27 cellular contexts compared by ENCODE assay signal in the genomic region with DNA sequence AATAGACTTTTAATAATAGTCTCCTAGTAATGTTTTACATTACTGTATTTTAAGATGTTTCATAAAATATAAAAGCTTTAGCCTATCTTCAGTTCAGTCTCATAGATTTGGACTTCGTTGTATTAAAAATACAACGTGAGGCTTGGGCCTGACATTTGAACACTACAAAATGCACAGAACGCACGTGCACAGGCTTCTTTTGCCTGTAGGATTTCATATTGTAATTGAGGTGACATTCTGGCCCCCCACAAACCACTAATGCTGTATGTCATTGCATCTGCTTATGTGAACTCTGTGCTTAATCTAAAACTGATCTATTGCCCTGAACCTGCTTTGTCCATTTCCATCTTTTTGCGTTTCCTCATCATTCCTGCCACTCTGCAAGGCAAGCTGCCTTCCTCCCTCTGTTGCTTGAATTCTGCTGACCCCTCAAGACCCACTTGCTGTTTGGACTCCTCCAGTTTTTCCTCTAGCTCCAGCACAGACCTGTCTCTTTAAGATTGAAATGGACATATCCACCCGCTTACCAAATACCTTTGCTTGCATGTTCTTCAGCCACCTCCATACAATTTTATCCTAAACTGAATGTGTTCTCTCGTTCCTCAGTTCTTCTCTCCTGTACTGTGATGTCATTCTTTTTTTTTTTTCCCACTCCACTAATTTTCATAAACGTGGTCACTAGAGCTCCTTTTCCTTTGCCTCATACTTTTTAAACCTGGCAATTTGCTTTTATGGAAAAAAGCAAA. TPM values are rescaled to one million over a fixed set of nuclear protein-coding genes. Genes with fewer than 3 reads are reported as not detected.
DNase-seq lines count a peak whose midpoint lies in the region; ATAC-seq, FAIRE-seq and TF ChIP-seq lines count a peak whose summit lies in the region.
"Had no signal": no experiment of that assay in that cellular context is flagged by ENCODE, and none has a peak within 500 bp of the region (broad histone marks: within the 10 kb centered on the region; RNA-seq: fewer than 3 reads in every experiment).

No MANE protein-coding gene starts in this region.

- peaks cover 12% of the 10 kb centered on the region for H3K4me1 Mint-ChIP-seq in progenitor cell of endocrine pancreas (ENCODE audit: low read depth)

- no peak for TF ChIP-seq EP300 in esophagus muscularis mucosa (IDR thresholded peaks at IDR 0.05)

- intact Hi-C loops in left ventricle myocardium superior (cut with micrococcal nuclease) (no loop called here), esophagus muscularis mucosa (cut with DNase I) (no loop called here)

- no peaks in the 10 kb centered on the region for H3K9me3 Mint-ChIP-seq in progenitor cell of endocrine pancreas (ENCODE audit: low read depth)
- H3K9me3 Mint-ChIP-seq: CD14-positive monocyte had no signal

- ATAC-seq in left ventricle myocardium superior = no peak
- ATAC-seq in GM21423 (IDR thresholded peaks at IDR 0.05; ENCODE audit: unreplicated experiment) = no peak
- ATAC-seq: HCT116 had no signal

- H3K27me3 ChIP-seq in cardiac muscle cell = no peaks in the 10 kb centered on the region
- H3K27me3 ChIP-seq in esophagus muscularis mucosa = no peaks in the 10 kb centered on the region
- H3K27me3 ChIP-seq: BE2C, Peyer's patch had no signal

- H3K27me3 Mint-ChIP-seq in progenitor cell of endocrine pancreas = no peaks in the 10 kb centered on the region
- H3K27me3 Mint-ChIP-seq: IgD-negative memory B cell had no signal

- 79% methylated on average over 8 of the region's 8 CpGs for WGBS in esophagus muscularis mucosa

- H3K9me3 ChIP-seq in cardiac muscle cell (ENCODE audit: low read depth) (no peaks in the 10 kb centered on the region), esophagus muscularis mucosa (no peaks in the 10 kb centered on the region)
- H3K9me3 ChIP-seq: BE2C, Peyer's patch had no signal

- no peaks in the 10 kb centered on the region for H3K36me3 ChIP-seq in cardiac muscle cell
- H3K36me3 ChIP-seq in esophagus muscularis mucosa = no peaks in the 10 kb centered on the region
- H3K36me3 ChIP-seq: BE2C, Peyer's patch had no signal

- H3K36me3 Mint-ChIP-seq in progenitor cell of endocrine pancreas (ENCODE audit: insufficient read depth) = peaks cover 4% of the 10 kb centered on the region

- H3K27ac Mint-ChIP-seq in progenitor cell of endocrine pancreas = peak overlapping the region; percentile 0
- H3K27ac Mint-ChIP-seq: CD14-positive monocyte, IgD-negative memory B cell had no signal

- no peaks in the 10 kb centered on the region for H3K4me1 ChIP-seq in cardiac muscle cell (ENCODE audit: low read depth)
- H3K4me1 ChIP-seq in esophagus muscularis mucosa = peaks cover 0 to 49% (median 41%) of the 10 kb centered on the region in 4 donors
- H3K4me1 ChIP-seq: BE2C, Peyer's patch had no signal

- H3K27ac ChIP-seq in cardiac muscle cell (peak overlapping the region; percentile 71), esophagus muscularis mucosa (replicated peaks in 1 of 4) (peak overlapping the region; percentile 22 to 71 (median 42))
- H3K27ac ChIP-seq: HL-60, Peyer's patch had no signal

- TF ChIP-seq CTCF in cardiac muscle cell (IDR thresholded peaks at IDR 0.05; ENCODE audit: low read depth, low read length) (no peak), esophagus muscularis mucosa (IDR thresholded peaks at IDR 0.05) (no peak), progenitor cell of endocrine pancreas (IDR thresholded peaks at IDR 0.05; ENCODE audit: unreplicated experiment) (no peak)

- FAIRE-seq in GM19239 (lab: Jason Lieb, UNC) = no peak
- FAIRE-seq: GM18507 had no signal

- H3K4me3 Mint-ChIP-seq in progenitor cell of endocrine pancreas (ENCODE audit: low read depth) = no peak overlapping the region
- H3K4me3 Mint-ChIP-seq: CD14-positive monocyte, IgD-negative memory B cell had no signal

- TF ChIP-seq POLR2A in esophagus muscularis mucosa (IDR thresholded peaks at IDR 0.05; ENCODE audit: low read depth) = no peak

- no peak for DNase-seq in cardiac muscle cell (ENCODE audit: low read depth in 1 of 2, low spot score in 1 of 2)
- no peak for DNase-seq in left ventricle myocardium superior
- DNase-seq in esophagus muscularis mucosa (ENCODE audit: extremely low spot score) = no peak
- DNase-seq in progenitor cell of endocrine pancreas (ENCODE audit: low spot score, unreplicated experiment) = no peak
- DNase-seq in stimulated activated CD4-positive, alpha-beta T cell treated with anti-CD3 and anti-CD28 coated beads, Interleukin-1b, Interleukin-23, amount 100 ng/mL, for 48 hours = no peak
- DNase-seq in T-helper 2 cell = no peak
- no peak for DNase-seq in GM19239 (ENCODE audit: insufficient read length, low spot score)
- DNase-seq: 8988T, ACHN, BE2C, Calu3, DND-41, GOT3, NCI-H1092, NCI-H1417 treated with DMSO at 0.1 percent for 48 hours, NCI-H1694 treated with DMSO at 0.1 percent for 48 hours, NCI-H2081, NCI-H2227 treated with DMSO at 0.1 percent for 48 hours, NCI-H526 treated with DMSO at 0.1 percent for 48 hours, OCI-M1, Peyer's patch had no signal

- H3K4me3 ChIP-seq in cardiac muscle cell = no peak overlapping the region
- H3K4me3 ChIP-seq in esophagus muscularis mucosa = no peak overlapping the region
- H3K4me3 ChIP-seq: Peyer's patch had no signal

RNA-seq across cellular contexts. Expression of a gene that starts 12.4 kb away (rescaled TPM):
- total RNA-seq in cardiac muscle cell (42.3 and 56.3 TPM in 2 replicates), left ventricle myocardium superior (24.2 TPM), esophagus muscularis mucosa (100 to 1,000 TPM in 2 of 4 donors, 10 to 100 TPM in 2; 89.5 to 127 (median 102) TPM), progenitor cell of endocrine pancreas (19.2 and 20.3 TPM in 2 replicates)
- polyA plus RNA-seq in cardiac muscle cell = 70.4 and 75.7 TPM in 2 replicates
